ENCODE assay signal across 8 cellular contexts in the genomic region with DNA sequence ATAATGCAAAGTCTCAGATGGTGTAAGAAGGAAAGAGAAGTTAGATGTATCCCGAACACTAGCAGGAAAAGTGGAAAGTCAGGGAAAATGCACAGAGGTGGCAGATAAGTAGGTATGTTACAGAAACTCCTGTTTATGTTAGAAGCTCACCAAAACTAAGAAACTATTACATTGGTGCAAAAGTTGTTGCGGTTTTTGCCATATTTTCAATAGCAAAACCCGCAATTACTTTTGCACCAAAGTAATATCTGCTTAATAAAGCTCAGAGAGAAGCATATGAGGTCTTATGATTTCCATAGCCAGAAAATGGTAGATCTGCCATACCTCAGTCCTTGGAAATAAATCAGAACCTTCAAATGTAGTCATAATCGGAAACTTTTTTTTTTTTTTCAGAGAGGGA.
"Had no signal": no experiment of that assay in that cellular context is flagged by ENCODE, and none has a peak within 500 bp of the region (broad histone marks: within the 10 kb centered on the region; RNA-seq: fewer than 3 reads in every experiment).

No MANE protein-coding gene starts in this region.

- ATAC-seq: GM23338 had no signal

- H2AFZ ChIP-seq: GM23338 had no signal

- H3K4me3 ChIP-seq: GM23338 had no signal

- DNase-seq: H9, HCEC 1CT, HFFc6, KG1 had no signal

- H3K4me2 ChIP-seq: GM23338 had no signal

- FAIRE-seq: H1, H54, HTR-8/SVneo had no signal
